ENCODE assay signal across 29 cellular contexts in the genomic region with DNA sequence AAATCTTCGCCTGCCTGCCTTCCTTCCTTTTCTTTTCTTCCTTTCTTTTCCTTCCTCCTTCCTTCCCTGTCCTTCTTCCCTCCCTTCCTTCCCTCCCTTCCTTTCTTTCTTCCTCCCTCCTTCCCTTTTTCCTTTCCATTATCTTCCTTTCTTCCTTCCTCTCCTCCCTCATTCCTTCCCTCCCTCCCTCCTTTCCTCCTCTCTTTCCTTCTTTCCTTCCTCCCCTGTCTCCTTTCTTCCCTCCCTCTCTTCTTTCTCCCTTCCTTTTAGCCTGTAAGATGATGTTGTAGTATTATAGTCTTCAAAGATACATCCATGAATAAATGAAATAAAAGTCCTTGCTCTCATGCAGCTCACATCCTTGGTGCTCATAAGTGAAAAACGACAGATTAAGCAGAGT.
"Had no signal": no experiment of that assay in that cellular context is flagged by ENCODE, and none has a peak within 500 bp of the region (broad histone marks: within the 10 kb centered on the region; RNA-seq: fewer than 3 reads in every experiment).

No MANE protein-coding gene starts in this region.

- H3K4me1 Mint-ChIP-seq: stimulated activated effector memory CD8-positive, alpha-beta T cell treated with anti-CD3 and anti-CD28 coated beads, Interleukin-12 subunit alpha, Interleukin-12 subunit beta, amount 100 ng/mL, for 72 hours; stimulated activated memory B cell treated with anti-CD40 and anti-IgM and Interleukin-4, amounts not matched to agents 10 μg/mL and 1 μg/mL and 100 μg/mL, for 72 hours; stimulated activated naive B cell treated with anti-CD40 and anti-IgM and Interleukin-4, amounts not matched to agents 10 μg/mL and 1 μg/mL and 100 μg/mL, for 72 hours; stimulated activated naive CD8-positive, alpha-beta T cell treated with anti-CD3 and anti-CD28 coated beads, Interleukin-15, amount 100 ng/mL, for 72 hours had no signal

- H3K4me1 ChIP-seq: stomach, suprapubic skin, testis, thyroid gland, tibial artery, tibial nerve, transverse colon, upper lobe of left lung, upper lobe of right lung, uterus, vagina had no signal

- H3K27me3 ChIP-seq: stomach, suprapubic skin, testis, thyroid gland, tibial artery, tibial nerve, transverse colon, upper lobe of left lung, upper lobe of right lung, uterus, vagina had no signal

- FAIRE-seq: urothelium cell line had no signal

- H3K27ac Mint-ChIP-seq: stimulated activated effector memory CD8-positive, alpha-beta T cell treated with anti-CD3 and anti-CD28 coated beads, Interleukin-12 subunit alpha, Interleukin-12 subunit beta, amount 100 ng/mL, for 72 hours; stimulated activated memory B cell treated with anti-CD40 and anti-IgM and Interleukin-4, amounts not matched to agents 10 μg/mL and 1 μg/mL and 100 μg/mL, for 72 hours; stimulated activated naive B cell treated with anti-CD40 and anti-IgM and Interleukin-4, amounts not matched to agents 10 μg/mL and 1 μg/mL and 100 μg/mL, for 72 hours; stimulated activated naive CD8-positive, alpha-beta T cell treated with anti-CD3 and anti-CD28 coated beads, Interleukin-15, amount 100 ng/mL, for 72 hours; stimulated activated naive CD8-positive, alpha-beta T cell treated with anti-CD3 and anti-CD28 coated beads, Interleukin-15, Interleukin-2, amounts not matched to agents 100 ng/mL and 50 ng/mL, for 24 hours; type B pancreatic cell had no signal

- ATAC-seq: stimulated activated effector memory CD8-positive, alpha-beta T cell treated with anti-CD3 and anti-CD28 coated beads, Interleukin-12 subunit alpha, Interleukin-12 subunit beta, amount 100 ng/mL, for 72 hours; stimulated activated memory B cell treated with anti-CD40 and anti-IgM and Interleukin-4, amounts not matched to agents 10 μg/mL and 1 μg/mL and 100 μg/mL, for 72 hours; stimulated activated naive B cell treated with anti-CD40 and anti-IgM and Interleukin-4, amounts not matched to agents 10 μg/mL and 1 μg/mL and 100 μg/mL, for 72 hours; stimulated activated naive CD8-positive, alpha-beta T cell treated with anti-CD3 and anti-CD28 coated beads, Interleukin-15, amount 100 ng/mL, for 72 hours; stimulated activated naive CD8-positive, alpha-beta T cell treated with anti-CD3 and anti-CD28 coated beads, Interleukin-15, Interleukin-2, amounts not matched to agents 100 U/mL and 50 U/mL, for 24 hours; upper lobe of right lung had no signal

- H3K27me3 Mint-ChIP-seq: stimulated activated memory B cell treated with anti-CD40 and anti-IgM and Interleukin-4, amounts not matched to agents 10 μg/mL and 1 μg/mL and 100 μg/mL, for 72 hours; stimulated activated naive B cell treated with anti-CD40 and anti-IgM and Interleukin-4, amounts not matched to agents 10 μg/mL and 1 μg/mL and 100 μg/mL, for 72 hours; stimulated activated naive CD8-positive, alpha-beta T cell treated with anti-CD3 and anti-CD28 coated beads, Interleukin-15, amount 100 ng/mL, for 72 hours; stimulated activated naive CD8-positive, alpha-beta T cell treated with anti-CD3 and anti-CD28 coated beads, Interleukin-15, Interleukin-2, amounts not matched to agents 100 ng/mL and 50 ng/mL, for 24 hours had no signal

- H3K4me3 Mint-ChIP-seq: stimulated activated effector memory CD8-positive, alpha-beta T cell treated with anti-CD3 and anti-CD28 coated beads, Interleukin-12 subunit alpha, Interleukin-12 subunit beta, amount 100 ng/mL, for 72 hours; stimulated activated memory B cell treated with anti-CD40 and anti-IgM and Interleukin-4, amounts not matched to agents 10 μg/mL and 1 μg/mL and 100 μg/mL, for 72 hours; stimulated activated naive B cell treated with anti-CD40 and anti-IgM and Interleukin-4, amounts not matched to agents 10 μg/mL and 1 μg/mL and 100 μg/mL, for 72 hours; stimulated activated naive CD8-positive, alpha-beta T cell treated with anti-CD3 and anti-CD28 coated beads, Interleukin-15, amount 100 ng/mL, for 72 hours; stimulated activated naive CD8-positive, alpha-beta T cell treated with anti-CD3 and anti-CD28 coated beads, Interleukin-15, Interleukin-2, amounts not matched to agents 100 ng/mL and 50 ng/mL, for 24 hours; type B pancreatic cell had no signal

- H3K36me3 Mint-ChIP-seq: stimulated activated effector memory CD8-positive, alpha-beta T cell treated with anti-CD3 and anti-CD28 coated beads, Interleukin-12 subunit alpha, Interleukin-12 subunit beta, amount 100 ng/mL, for 72 hours; stimulated activated memory B cell treated with anti-CD40 and anti-IgM and Interleukin-4, amounts not matched to agents 10 μg/mL and 1 μg/mL and 100 μg/mL, for 72 hours; stimulated activated naive B cell treated with anti-CD40 and anti-IgM and Interleukin-4, amounts not matched to agents 10 μg/mL and 1 μg/mL and 100 μg/mL, for 72 hours; type B pancreatic cell had no signal

- H3K4me3 ChIP-seq: stomach, suprapubic skin, testis, thoracic aorta, thyroid gland, tibial artery, tibial nerve, transverse colon, upper lobe of left lung, upper lobe of right lung, uterus, vagina had no signal

- H3K9me3 Mint-ChIP-seq: type B pancreatic cell had no signal

- H3K9me3 ChIP-seq: stomach, suprapubic skin, testis, thoracic aorta, thyroid gland, tibial artery, transverse colon, upper lobe of left lung, upper lobe of right lung, uterus, vagina had no signal

- H3K36me3 ChIP-seq: stomach, suprapubic skin, thoracic aorta, thyroid gland, tibial artery, tibial nerve, transverse colon, upper lobe of left lung, upper lobe of right lung, uterus, vagina had no signal

- H3K27ac ChIP-seq: stomach, suprapubic skin, testis, thoracic aorta, thyroid gland, tibial artery, tibial nerve, transverse colon, upper lobe of left lung, upper lobe of right lung, uterus, vagina had no signal

- DNase-seq: stimulated activated CD4-positive, alpha-beta T cell treated with anti-CD3 and anti-CD28 coated beads, Interleukin-2, amount 100 ng/mL, for 48 hours; stimulated activated CD4-positive, alpha-beta T cell treated with anti-CD3 and anti-CD28 coated beads, Interleukin-4, amount 100 ng/mL, for 1 hour; stimulated activated CD4-positive, alpha-beta T cell treated with anti-CD3 and anti-CD28 coated beads, Interleukin-4, amount 100 ng/mL, for 24 hours; stimulated activated CD4-positive, alpha-beta T cell treated with anti-CD3 and anti-CD28 coated beads, Interleukin-4, amount 100 ng/mL, for 4 hours; stimulated activated CD8-positive, alpha-beta memory T cell treated with anti-CD3 and anti-CD28 coated beads, Interleukin-4, amount 100 ng/mL, for 48 hours; stimulated activated naive B cell treated with anti-CD40 and anti-IgM and Interleukin-4, amounts not matched to agents 10 μg/mL and 1 μg/mL and 100 μg/mL, for 72 hours; stimulated activated naive CD4-positive, alpha-beta T cell; stimulated activated naive CD4-positive, alpha-beta T cell treated with Interleukin-2 at 50 U/mL for 16 hours; stimulated activated naive CD8-positive, alpha-beta T cell treated with anti-CD3 and anti-CD28 coated beads, Interleukin-15, amount 100 ng/mL, for 72 hours; stimulated activated naive CD8-positive, alpha-beta T cell treated with anti-CD3 and anti-CD28 coated beads, Interleukin-15, Interleukin-2, amounts not matched to agents 100 U/mL and 50 U/mL, for 24 hours; stomach; substantia nigra; testis; tibial artery; transverse colon; trophoblast cell; upper lobe of left lung; upper lobe of right lung; uterus had no signal
